1 cellular context compared by ENCODE assay signal in genomic region chr22:38163844-38164577, GRCh38.
TF ChIP-seq lines count a peak whose summit lies in the region.

No MANE protein-coding gene starts in this region.

TF ChIP-seq in HepG2, 621 proteins besides CTCF, POLR2A, EP300 and RAD21 (continued from another document and continues in another):
- TF ChIP-seq, protein P1, sequence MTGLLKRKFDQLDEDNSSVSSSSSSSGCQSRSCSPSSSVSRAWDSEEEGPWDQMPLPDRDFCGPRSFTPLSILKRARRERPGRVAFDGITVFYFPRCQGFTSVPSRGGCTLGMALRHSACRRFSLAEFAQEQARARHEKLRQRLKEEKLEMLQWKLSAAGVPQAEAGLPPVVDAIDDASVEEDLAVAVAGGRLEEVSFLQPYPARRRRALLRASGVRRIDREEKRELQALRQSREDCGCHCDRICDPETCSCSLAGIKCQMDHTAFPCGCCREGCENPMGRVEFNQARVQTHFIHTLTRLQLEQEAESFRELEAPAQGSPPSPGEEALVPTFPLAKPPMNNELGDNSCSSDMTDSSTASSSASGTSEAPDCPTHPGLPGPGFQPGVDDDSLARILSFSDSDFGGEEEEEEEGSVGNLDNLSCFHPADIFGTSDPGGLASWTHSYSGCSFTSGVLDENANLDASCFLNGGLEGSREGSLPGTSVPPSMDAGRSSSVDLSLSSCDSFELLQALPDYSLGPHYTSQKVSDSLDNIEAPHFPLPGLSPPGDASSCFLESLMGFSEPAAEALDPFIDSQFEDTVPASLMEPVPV (CRISPR knock-in tag; IDR thresholded peaks at IDR 0.05): no peak
- no peak for TF ChIP-seq ZSCAN21 (CRISPR knock-in tag; IDR thresholded peaks at IDR 0.05; ENCODE audit: borderline replicate concordance)
- TF ChIP-seq ZBTB1 (CRISPR knock-in tag; IDR thresholded peaks at IDR 0.05; ENCODE audit: borderline replicate concordance): no peak
- TF ChIP-seq TSC22D2 (CRISPR knock-in tag; IDR thresholded peaks at IDR 0.05; ENCODE audit: borderline replicate concordance): no peak
- no peak for TF ChIP-seq ZNF615 (CRISPR knock-in tag; IDR thresholded peaks at IDR 0.05; ENCODE audit: borderline replicate concordance)
- TF ChIP-seq ZNF678 (CRISPR knock-in tag; IDR thresholded peaks at IDR 0.05): no peak
- no peak for TF ChIP-seq ZNF232 (CRISPR knock-in tag; IDR thresholded peaks at IDR 0.05; ENCODE audit: borderline replicate concordance)
- TF ChIP-seq SAP130 (CRISPR knock-in tag; IDR thresholded peaks at IDR 0.05; ENCODE audit: low read depth): peak; percentile 63
- TF ChIP-seq, protein P2, sequence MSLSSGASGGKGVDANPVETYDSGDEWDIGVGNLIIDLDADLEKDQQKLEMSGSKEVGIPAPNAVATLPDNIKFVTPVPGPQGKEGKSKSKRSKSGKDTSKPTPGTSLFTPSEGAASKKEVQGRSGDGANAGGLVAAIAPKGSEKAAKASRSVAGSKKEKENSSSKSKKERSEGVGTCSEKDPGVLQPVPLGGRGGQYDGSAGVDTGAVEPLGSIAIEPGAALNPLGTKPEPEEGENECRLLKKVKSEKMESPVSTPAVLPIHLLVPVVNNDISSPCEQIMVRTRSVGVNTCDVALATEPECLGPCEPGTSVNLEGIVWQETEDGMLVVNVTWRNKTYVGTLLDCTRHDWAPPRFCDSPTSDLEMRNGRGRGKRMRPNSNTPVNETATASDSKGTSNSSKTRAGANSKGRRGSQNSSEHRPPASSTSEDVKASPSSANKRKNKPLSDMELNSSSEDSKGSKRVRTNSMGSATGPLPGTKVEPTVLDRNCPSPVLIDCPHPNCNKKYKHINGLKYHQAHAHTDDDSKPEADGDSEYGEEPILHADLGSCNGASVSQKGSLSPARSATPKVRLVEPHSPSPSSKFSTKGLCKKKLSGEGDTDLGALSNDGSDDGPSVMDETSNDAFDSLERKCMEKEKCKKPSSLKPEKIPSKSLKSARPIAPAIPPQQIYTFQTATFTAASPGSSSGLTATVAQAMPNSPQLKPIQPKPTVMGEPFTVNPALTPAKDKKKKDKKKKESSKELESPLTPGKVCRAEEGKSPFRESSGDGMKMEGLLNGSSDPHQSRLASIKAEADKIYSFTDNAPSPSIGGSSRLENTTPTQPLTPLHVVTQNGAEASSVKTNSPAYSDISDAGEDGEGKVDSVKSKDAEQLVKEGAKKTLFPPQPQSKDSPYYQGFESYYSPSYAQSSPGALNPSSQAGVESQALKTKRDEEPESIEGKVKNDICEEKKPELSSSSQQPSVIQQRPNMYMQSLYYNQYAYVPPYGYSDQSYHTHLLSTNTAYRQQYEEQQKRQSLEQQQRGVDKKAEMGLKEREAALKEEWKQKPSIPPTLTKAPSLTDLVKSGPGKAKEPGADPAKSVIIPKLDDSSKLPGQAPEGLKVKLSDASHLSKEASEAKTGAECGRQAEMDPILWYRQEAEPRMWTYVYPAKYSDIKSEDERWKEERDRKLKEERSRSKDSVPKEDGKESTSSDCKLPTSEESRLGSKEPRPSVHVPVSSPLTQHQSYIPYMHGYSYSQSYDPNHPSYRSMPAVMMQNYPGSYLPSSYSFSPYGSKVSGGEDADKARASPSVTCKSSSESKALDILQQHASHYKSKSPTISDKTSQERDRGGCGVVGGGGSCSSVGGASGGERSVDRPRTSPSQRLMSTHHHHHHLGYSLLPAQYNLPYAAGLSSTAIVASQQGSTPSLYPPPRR (CRISPR knock-in tag; IDR thresholded peaks at IDR 0.05; ENCODE audit: borderline replicate concordance): peak; percentile 82
- TF ChIP-seq PHF5A (CRISPR knock-in tag; IDR thresholded peaks at IDR 0.05; ENCODE audit: low read depth, unreplicated experiment): no peak
- no peak for TF ChIP-seq RORA (CRISPR knock-in tag; IDR thresholded peaks at IDR 0.05)
- no peak for TF ChIP-seq ESRRA (CRISPR knock-in tag; IDR thresholded peaks at IDR 0.05; ENCODE audit: low read depth)
- peak; percentile 74; the same call in 1 of the 2 replicates for TF ChIP-seq ZBTB7B (CRISPR knock-in tag; IDR thresholded peaks at IDR 0.05)
- TF ChIP-seq, protein P3, sequence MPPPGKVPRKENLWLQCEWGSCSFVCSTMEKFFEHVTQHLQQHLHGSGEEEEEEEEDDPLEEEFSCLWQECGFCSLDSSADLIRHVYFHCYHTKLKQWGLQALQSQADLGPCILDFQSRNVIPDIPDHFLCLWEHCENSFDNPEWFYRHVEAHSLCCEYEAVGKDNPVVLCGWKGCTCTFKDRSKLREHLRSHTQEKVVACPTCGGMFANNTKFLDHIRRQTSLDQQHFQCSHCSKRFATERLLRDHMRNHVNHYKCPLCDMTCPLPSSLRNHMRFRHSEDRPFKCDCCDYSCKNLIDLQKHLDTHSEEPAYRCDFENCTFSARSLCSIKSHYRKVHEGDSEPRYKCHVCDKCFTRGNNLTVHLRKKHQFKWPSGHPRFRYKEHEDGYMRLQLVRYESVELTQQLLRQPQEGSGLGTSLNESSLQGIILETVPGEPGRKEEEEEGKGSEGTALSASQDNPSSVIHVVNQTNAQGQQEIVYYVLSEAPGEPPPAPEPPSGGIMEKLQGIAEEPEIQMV (CRISPR knock-in tag; IDR thresholded peaks at IDR 0.05; ENCODE audit: low read depth): 0 out of 2 replicates have a peak, but pooled peaks have one; percentile 15
- TF ChIP-seq ATF7-NPFF (CRISPR knock-in tag; IDR thresholded peaks at IDR 0.05; ENCODE audit: low read depth): no peak
- TF ChIP-seq MAFK (conservative IDR thresholded peaks at IDR 0.05 in 1 of 2, IDR thresholded peaks at IDR 0.05 in 1 of 2; ENCODE audit: low read length in 2 of 2): no peak
- TF ChIP-seq, protein P4, sequence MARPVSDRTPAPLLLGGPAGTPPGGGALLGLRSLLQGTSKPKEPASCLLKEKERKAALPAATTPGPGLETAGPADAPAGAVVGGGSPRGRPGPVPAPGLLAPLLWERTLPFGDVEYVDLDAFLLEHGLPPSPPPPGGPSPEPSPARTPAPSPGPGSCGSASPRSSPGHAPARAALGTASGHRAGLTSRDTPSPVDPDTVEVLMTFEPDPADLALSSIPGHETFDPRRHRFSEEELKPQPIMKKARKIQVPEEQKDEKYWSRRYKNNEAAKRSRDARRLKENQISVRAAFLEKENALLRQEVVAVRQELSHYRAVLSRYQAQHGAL (CRISPR knock-in tag; IDR thresholded peaks at IDR 0.05; ENCODE audit: not compliant biosample characterization): no peak
- TF ChIP-seq TFDP1 (CRISPR knock-in tag; IDR thresholded peaks at IDR 0.05; ENCODE audit: borderline replicate concordance): no peak
- no peak for TF ChIP-seq TEAD2 (CRISPR knock-in tag; IDR thresholded peaks at IDR 0.05)
- no peak for TF ChIP-seq ZNF138 (CRISPR knock-in tag; IDR thresholded peaks at IDR 0.05; ENCODE audit: low read depth)
- no peak for TF ChIP-seq ZNF260 (CRISPR knock-in tag; IDR thresholded peaks at IDR 0.05; ENCODE audit: borderline replicate concordance, low read depth)
- no peak for TF ChIP-seq SRSF1 (optimal IDR thresholded peaks at IDR 0.05; ENCODE audit: low read depth, low read length)
- TF ChIP-seq ZNF746 (CRISPR knock-in tag; IDR thresholded peaks at IDR 0.05): 0 out of 2 replicates have a peak, but pooled peaks have one; percentile 44
- TF ChIP-seq HDAC2 (CRISPR knock-in tag; IDR thresholded peaks at IDR 0.05): peak; percentile 10; the same call in 1 of the 2 replicates
- TF ChIP-seq, protein P5, sequence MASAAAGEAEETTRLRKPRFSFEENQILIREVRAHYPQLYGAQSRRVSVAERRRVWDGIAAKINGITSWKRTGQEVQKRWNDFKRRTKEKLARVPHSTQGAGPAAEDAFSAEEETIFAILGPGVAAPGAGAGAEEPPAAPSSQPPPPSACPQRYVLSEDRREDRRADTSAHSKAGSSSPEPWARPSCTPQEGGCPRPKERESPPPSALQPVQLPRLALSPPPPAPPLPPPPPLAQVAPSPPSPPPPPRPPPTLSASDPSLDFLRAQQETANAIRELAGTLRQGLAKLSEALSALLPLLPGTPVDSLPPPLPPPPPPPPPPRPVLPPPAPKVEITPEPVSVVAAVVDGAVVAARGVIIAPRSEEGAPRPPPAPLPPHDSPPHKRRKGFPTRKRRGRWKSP (CRISPR knock-in tag; IDR thresholded peaks at IDR 0.05): no peak
- TF ChIP-seq ZNF567 (CRISPR knock-in tag; IDR thresholded peaks at IDR 0.05; ENCODE audit: borderline replicate concordance): no peak
- TF ChIP-seq ZNF790 (CRISPR knock-in tag; IDR thresholded peaks at IDR 0.05; ENCODE audit: borderline replicate concordance): no peak
- no peak for TF ChIP-seq ZNF335 (CRISPR knock-in tag; IDR thresholded peaks at IDR 0.05)
- TF ChIP-seq ZNF281 (CRISPR knock-in tag; IDR thresholded peaks at IDR 0.05; ENCODE audit: borderline replicate concordance): peak; percentile 8; the same call in 1 of the 2 replicates
- TF ChIP-seq DNMT3B (CRISPR knock-in tag; conservative IDR thresholded peaks at IDR 0.05): no peak
- peak; percentile 38 for TF ChIP-seq HOXA3 (CRISPR knock-in tag; IDR thresholded peaks at IDR 0.05)
- TF ChIP-seq, protein P6, sequence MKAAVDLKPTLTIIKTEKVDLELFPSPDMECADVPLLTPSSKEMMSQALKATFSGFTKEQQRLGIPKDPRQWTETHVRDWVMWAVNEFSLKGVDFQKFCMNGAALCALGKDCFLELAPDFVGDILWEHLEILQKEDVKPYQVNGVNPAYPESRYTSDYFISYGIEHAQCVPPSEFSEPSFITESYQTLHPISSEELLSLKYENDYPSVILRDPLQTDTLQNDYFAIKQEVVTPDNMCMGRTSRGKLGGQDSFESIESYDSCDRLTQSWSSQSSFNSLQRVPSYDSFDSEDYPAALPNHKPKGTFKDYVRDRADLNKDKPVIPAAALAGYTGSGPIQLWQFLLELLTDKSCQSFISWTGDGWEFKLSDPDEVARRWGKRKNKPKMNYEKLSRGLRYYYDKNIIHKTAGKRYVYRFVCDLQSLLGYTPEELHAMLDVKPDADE (CRISPR knock-in tag; IDR thresholded peaks at IDR 0.05): no peak
- no peak for TF ChIP-seq ZNF12 (CRISPR knock-in tag; IDR thresholded peaks at IDR 0.05)
- TF ChIP-seq, protein P7, sequence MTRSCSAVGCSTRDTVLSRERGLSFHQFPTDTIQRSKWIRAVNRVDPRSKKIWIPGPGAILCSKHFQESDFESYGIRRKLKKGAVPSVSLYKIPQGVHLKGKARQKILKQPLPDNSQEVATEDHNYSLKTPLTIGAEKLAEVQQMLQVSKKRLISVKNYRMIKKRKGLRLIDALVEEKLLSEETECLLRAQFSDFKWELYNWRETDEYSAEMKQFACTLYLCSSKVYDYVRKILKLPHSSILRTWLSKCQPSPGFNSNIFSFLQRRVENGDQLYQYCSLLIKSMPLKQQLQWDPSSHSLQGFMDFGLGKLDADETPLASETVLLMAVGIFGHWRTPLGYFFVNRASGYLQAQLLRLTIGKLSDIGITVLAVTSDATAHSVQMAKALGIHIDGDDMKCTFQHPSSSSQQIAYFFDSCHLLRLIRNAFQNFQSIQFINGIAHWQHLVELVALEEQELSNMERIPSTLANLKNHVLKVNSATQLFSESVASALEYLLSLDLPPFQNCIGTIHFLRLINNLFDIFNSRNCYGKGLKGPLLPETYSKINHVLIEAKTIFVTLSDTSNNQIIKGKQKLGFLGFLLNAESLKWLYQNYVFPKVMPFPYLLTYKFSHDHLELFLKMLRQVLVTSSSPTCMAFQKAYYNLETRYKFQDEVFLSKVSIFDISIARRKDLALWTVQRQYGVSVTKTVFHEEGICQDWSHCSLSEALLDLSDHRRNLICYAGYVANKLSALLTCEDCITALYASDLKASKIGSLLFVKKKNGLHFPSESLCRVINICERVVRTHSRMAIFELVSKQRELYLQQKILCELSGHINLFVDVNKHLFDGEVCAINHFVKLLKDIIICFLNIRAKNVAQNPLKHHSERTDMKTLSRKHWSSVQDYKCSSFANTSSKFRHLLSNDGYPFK (CRISPR knock-in tag; IDR thresholded peaks at IDR 0.05; ENCODE audit: borderline replicate concordance): no peak
